Comparison of ENCODE assay signal across 12 cellular contexts in genomic region chr1:145826030-145826429, GRCh38. TPM values are rescaled to one million over a fixed set of nuclear protein-coding genes. Genes with fewer than 3 reads are reported as not detected.
DNase-seq lines count a peak whose midpoint lies in the region; ATAC-seq and TF ChIP-seq lines count a peak whose summit lies in the region.
"Had no signal": no experiment of that assay in that cellular context is flagged by ENCODE, and none has a peak within 500 bp of the region (broad histone marks: within the 10 kb centered on the region; RNA-seq: fewer than 3 reads in every experiment).

No MANE protein-coding gene starts in this region.

- peaks cover 27 to 51% of the 10 kb centered on the region in 2 donors for H3K36me3 Mint-ChIP-seq in activated T-cell treated with anti-CD3 and anti-CD28 coated beads, Interleukin-2, amount 50 U/mL, for 72 hours (ENCODE audit: insufficient read depth in 2 of 2)
- peaks cover 52% of the 10 kb centered on the region for H3K36me3 Mint-ChIP-seq in endodermal cell (ENCODE audit: low read depth)
- H3K36me3 Mint-ChIP-seq in stimulated activated effector memory CD8-positive, alpha-beta T cell treated with anti-CD3 and anti-CD28 coated beads, Interleukin-12 subunit alpha, Interleukin-12 subunit beta, amount 100 ng/mL, for 72 hours = peaks cover 7% of the 10 kb centered on the region

- ATAC-seq in activated T-cell treated with anti-CD3 and anti-CD28 coated beads, Interleukin-2, amount 50 U/mL, for 72 hours (replicated peaks in 1 of 2) = no peak
- ATAC-seq in RWPE2 (ENCODE audit: low read depth) (no peak), HG03457 (IDR thresholded peaks at IDR 0.05; ENCODE audit: unreplicated experiment) (no peak)
- no peak for ATAC-seq in stimulated activated effector memory CD8-positive, alpha-beta T cell treated with anti-CD3 and anti-CD28 coated beads, Interleukin-12 subunit alpha, Interleukin-12 subunit beta, amount 100 ng/mL, for 72 hours

- peak; percentile 12 for TF ChIP-seq CTCF in RWPE2 (IDR thresholded peaks at IDR 0.05; ENCODE audit: poor library complexity, severe bottlenecking)
- TF ChIP-seq CTCF in endodermal cell (conservative IDR thresholded peaks at IDR 0.05) = no peak

- no peak overlapping the region for H3K9ac ChIP-seq in endodermal cell (ENCODE audit: extremely low read depth, low read length, poor library complexity, severe bottlenecking)

- peaks cover 8% of the 10 kb centered on the region for H3K4me1 ChIP-seq in RWPE2 (ENCODE audit: insufficient read depth, poor library complexity, severe bottlenecking)
- H3K4me1 ChIP-seq in endodermal cell (ENCODE audit: control insufficient read depth, insufficient read depth, low read length) = no peaks in the 10 kb centered on the region

- H3K27ac Mint-ChIP-seq in activated T-cell treated with anti-CD3 and anti-CD28 coated beads, Interleukin-2, amount 50 U/mL, for 72 hours = peak overlapping the region; percentile 59
- no peak overlapping the region for H3K27ac Mint-ChIP-seq in endodermal cell
- H3K27ac Mint-ChIP-seq in stimulated activated effector memory CD8-positive, alpha-beta T cell treated with anti-CD3 and anti-CD28 coated beads, Interleukin-12 subunit alpha, Interleukin-12 subunit beta, amount 100 ng/mL, for 72 hours = peak overlapping the region; percentile 20

- H3K27me3 Mint-ChIP-seq in activated T-cell treated with anti-CD3 and anti-CD28 coated beads, Interleukin-2, amount 50 U/mL, for 72 hours (ENCODE audit: low read depth) = no peaks in the 10 kb centered on the region
- no peaks in the 10 kb centered on the region for H3K27me3 Mint-ChIP-seq in endodermal cell (ENCODE audit: insufficient read depth)

- H3K4me1 Mint-ChIP-seq in activated T-cell treated with anti-CD3 and anti-CD28 coated beads, Interleukin-2, amount 50 U/mL, for 72 hours (ENCODE audit: low read depth) = peaks cover 50% of the 10 kb centered on the region
- H3K4me1 Mint-ChIP-seq in endodermal cell = peaks cover 6% of the 10 kb centered on the region
- peaks cover 37% of the 10 kb centered on the region for H3K4me1 Mint-ChIP-seq in stimulated activated effector memory CD8-positive, alpha-beta T cell treated with anti-CD3 and anti-CD28 coated beads, Interleukin-12 subunit alpha, Interleukin-12 subunit beta, amount 100 ng/mL, for 72 hours

- H3K27ac ChIP-seq in RWPE2 (ENCODE audit: poor library complexity, severe bottlenecking) (no peak overlapping the region), endodermal cell (ENCODE audit: low read depth, low read length) (no peak overlapping the region)
- H3K27ac ChIP-seq: right atrium auricular region, tibial artery had no signal

- H3K9me3 ChIP-seq in RWPE2 (ENCODE audit: severe bottlenecking) (no peaks in the 10 kb centered on the region), endodermal cell (ENCODE audit: control insufficient read depth, low read length) (no peaks in the 10 kb centered on the region)
- H3K9me3 ChIP-seq: right atrium auricular region, tibial artery had no signal

- H3K9me3 Mint-ChIP-seq in activated T-cell treated with anti-CD3 and anti-CD28 coated beads, Interleukin-2, amount 50 U/mL, for 72 hours = no peaks in the 10 kb centered on the region
- no peaks in the 10 kb centered on the region for H3K9me3 Mint-ChIP-seq in endodermal cell
- H3K9me3 Mint-ChIP-seq in stimulated activated effector memory CD8-positive, alpha-beta T cell treated with anti-CD3 and anti-CD28 coated beads, Interleukin-12 subunit alpha, Interleukin-12 subunit beta, amount 100 ng/mL, for 72 hours = no peaks in the 10 kb centered on the region

- H3K4me3 Mint-ChIP-seq in activated T-cell treated with anti-CD3 and anti-CD28 coated beads, Interleukin-2, amount 50 U/mL, for 72 hours = peak overlapping the region; percentile 97 to 99
- peak overlapping the region; percentile 99 for H3K4me3 Mint-ChIP-seq in endodermal cell
- H3K4me3 Mint-ChIP-seq in stimulated activated effector memory CD8-positive, alpha-beta T cell treated with anti-CD3 and anti-CD28 coated beads, Interleukin-12 subunit alpha, Interleukin-12 subunit beta, amount 100 ng/mL, for 72 hours = peak overlapping the region; percentile 97

- H3K36me3 ChIP-seq in RWPE2 (ENCODE audit: low read depth) (peaks cover 56% of the 10 kb centered on the region), endodermal cell (ENCODE audit: control insufficient read depth, insufficient read depth, low read length) (peaks cover 52% of the 10 kb centered on the region)

- DNase-seq in activated T-cell treated with anti-CD3 and anti-CD28 coated beads, Interleukin-2, amount 50 U/mL, for 72 hours = no peak
- DNase-seq in activated T-cell treated with anti-CD3 and anti-CD28 coated beads, Interleukin-2, amount 50 U/mL, for 48 hours = no peak
- DNase-seq in RWPE2 (ENCODE audit: low spot score) (no peak), endodermal cell (no peak), inferior parietal cortex (ENCODE audit: extremely low spot score) (no peak), NCI-H748 treated with DMSO at 0.1 percent for 48 hours (lab: John Stamatoyannopoulos, UW) (no peak)
- DNase-seq in stimulated activated effector memory CD8-positive, alpha-beta T cell treated with anti-CD3 and anti-CD28 coated beads, Interleukin-12 subunit alpha, Interleukin-12 subunit beta, amount 100 ng/mL, for 72 hours (ENCODE audit: low spot score in 2 of 2) = no peak
- DNase-seq: activated CD8-positive, alpha-beta memory T cell treated with anti-CD3 and anti-CD28 coated beads for 24 hours; NCI-H1436; tibial artery had no signal

- WGBS in endodermal cell (ENCODE audit: insufficient coverage in 1 of 2, insufficient read length in 1 of 2), 2 experiments = 96 to 100% methylated on average over 1 of the region's 2 CpGs

- H3K4me3 ChIP-seq in RWPE2 (ENCODE audit: severe bottlenecking) = no peak overlapping the region
- H3K4me3 ChIP-seq in endodermal cell (ENCODE audit: low read length) = peak overlapping the region; percentile 97
- H3K4me3 ChIP-seq: right atrium auricular region had no signal

- H3K27me3 ChIP-seq in RWPE2 (ENCODE audit: insufficient read depth, poor library complexity, severe bottlenecking) (no peaks in the 10 kb centered on the region), endodermal cell (ENCODE audit: control insufficient read depth, insufficient read depth, low read length, poor library complexity, severe bottlenecking) (no peaks in the 10 kb centered on the region)
- H3K27me3 ChIP-seq: right atrium auricular region, tibial artery had no signal

RNA-seq across cellular contexts. Expression of gene POLR3C, which starts 2.0 kb away (rescaled TPM):
- 10 to 100 TPM; 57.3 to 70.3 TPM for total RNA-seq in activated T-cell treated with anti-CD3 and anti-CD28 coated beads, Interleukin-2, amount 50 U/mL, for 72 hours
- 10 to 100 TPM; 32.7 to 37.9 TPM for total RNA-seq in endodermal cell
- 34.2 TPM for polyA plus RNA-seq in endodermal cell (2013, experiment 1 of 2)
- polyA plus RNA-seq in endodermal cell (2013, experiment 2 of 2) = 27.8 TPM

RNA-seq across cellular contexts. Expression of gene RNF115, which starts 2.1 kb away (rescaled TPM):
- total RNA-seq in activated T-cell treated with anti-CD3 and anti-CD28 coated beads, Interleukin-2, amount 50 U/mL, for 72 hours = 10 to 100 TPM; 22.4 to 27.4 TPM
- 10 to 100 TPM; 17.7 to 19.3 TPM for total RNA-seq in endodermal cell
- polyA plus RNA-seq in endodermal cell (2013, experiment 1 of 2) = 8.6 TPM
- 9.9 TPM for polyA plus RNA-seq in endodermal cell (2013, experiment 2 of 2)

RNA-seq across cellular contexts. Expression of gene NUDT17, which starts 19.4 kb away (rescaled TPM):
- total RNA-seq in activated T-cell treated with anti-CD3 and anti-CD28 coated beads, Interleukin-2, amount 50 U/mL, for 72 hours = 10 to 100 TPM in 1 of 2 donors, 1 to 10 TPM in 1; 6.6 to 10.6 TPM
- total RNA-seq in endodermal cell = 1 to 10 TPM; 2.8 to 4.0 TPM
- polyA plus RNA-seq in endodermal cell (2013, experiment 1 of 2) = 4.2 TPM
- 2.9 TPM for polyA plus RNA-seq in endodermal cell (2013, experiment 2 of 2)

RNA-seq across cellular contexts. Expression of gene PIAS3, which starts 32.9 kb away (rescaled TPM):
- total RNA-seq in activated T-cell treated with anti-CD3 and anti-CD28 coated beads, Interleukin-2, amount 50 U/mL, for 72 hours = 10 to 100 TPM; 30.9 to 35.6 TPM
- total RNA-seq in endodermal cell = 10 to 100 TPM; 44.8 to 53.4 TPM
- 45.1 TPM for polyA plus RNA-seq in endodermal cell (2013, experiment 1 of 2)
- 41.6 TPM for polyA plus RNA-seq in endodermal cell (2013, experiment 2 of 2)

RNA-seq across cellular contexts. Expression of gene ANKRD35, which starts 59.6 kb away (rescaled TPM):
- total RNA-seq in activated T-cell treated with anti-CD3 and anti-CD28 coated beads, Interleukin-2, amount 50 U/mL, for 72 hours = under 1 TPM; 0.39 to 0.41 TPM
- 1 to 10 TPM in 1 of 2 donors, under 1 TPM in 1; 0.88 to 1.4 TPM for total RNA-seq in endodermal cell
- polyA plus RNA-seq in endodermal cell (2013, experiment 1 of 2) = 0.68 TPM
- polyA plus RNA-seq in endodermal cell (2013, experiment 2 of 2) = 0.70 TPM
